7 cellular contexts compared by ENCODE assay signal in genomic region chr20:50455245-50455644, GRCh38. TPM values are rescaled to one million over a fixed set of nuclear protein-coding genes. Genes with fewer than 3 reads are reported as not detected.
DNase-seq lines count a peak whose midpoint lies in the region; ATAC-seq, FAIRE-seq and TF ChIP-seq lines count a peak whose summit lies in the region.
"Not testable (repeated sequence)": the region's sequence is repeated elsewhere in the genome, so short reads cannot be mapped to it uniquely, and the experiment has no call there.

No MANE protein-coding gene starts in this region.

- TF ChIP-seq POLR2A in A549 (IDR thresholded peaks at IDR 0.05; ENCODE audit: low read length); stomach (IDR thresholded peaks at IDR 0.05): not testable (repeated sequence)

- not testable (repeated sequence) for TF ChIP-seq RAD21 in A549 (conservative IDR thresholded peaks at IDR 0.05 in 1 of 2, IDR thresholded peaks at IDR 0.05 in 1 of 2)

- not testable (repeated sequence) for H3K4me2 ChIP-seq in A549
- H3K4me2 ChIP-seq in hepatocyte, result peak overlapping the region; percentile 18

- CTCF ChIA-PET in A549 (lab: Yijun Ruan, JAX), result interaction anchor here (0.7 to 8.1 kb wide), 11 partner anchors 8 to 271 kb away, joined by 3 to 49 read pairs (median 4); partner anchors contain the start of gene CEBPB

- not testable (repeated sequence) for H3K9me2 ChIP-seq in hepatocyte (replicated peaks; ENCODE audit: insufficient read depth)

- H3K27ac ChIP-seq in A549, result peak overlapping the region; percentile 91 to 94; a peak in 4 of 6 replicates
- peak overlapping the region; percentile 18; the same call in 1 of the 2 replicates for H3K27ac ChIP-seq in HL-60 (replicated peaks)
- peak overlapping the region; percentile 67 for H3K27ac ChIP-seq in hepatocyte
- H3K27ac ChIP-seq in lower lobe of right lung, result peak overlapping the region; percentile 65
- peak overlapping the region in 4 of 5 donors; percentile 41 to 62 (median 58) for H3K27ac ChIP-seq in stomach

- not testable (repeated sequence) for TF ChIP-seq EP300 in A549 (IDR thresholded peaks at IDR 0.05); stomach (IDR thresholded peaks at IDR 0.05)

- not testable (repeated sequence) for TF ChIP-seq CTCF in A549 (IDR thresholded peaks at IDR 0.05); HL-60 (IDR thresholded peaks at IDR 0.05; ENCODE audit: insufficient read depth, low read length); hepatocyte (IDR thresholded peaks at IDR 0.05; ENCODE audit: poor library complexity); lower lobe of right lung (IDR thresholded peaks at IDR 0.05); stomach (IDR thresholded peaks at IDR 0.05)

- not testable (repeated sequence) for H3K9me3 ChIP-seq in A549; hepatocyte (ENCODE audit: low read depth); lower lobe of right lung; stomach

- 90% methylated on average over 5 of the region's 5 CpGs for WGBS in A549 (ENCODE audit: missing lambda C conversion rate)
- 91% methylated on average over 5 of the region's 5 CpGs for WGBS in hepatocyte (ENCODE audit: low lambda C conversion rate, missing lambda C conversion rate)
- 67 to 73% (median 72%) methylated on average over 5 of the region's 5 CpGs for WGBS in stomach, 5 donors

- DNase-seq in A549 (ENCODE audit: low read depth in 1 of 2, low spot score in 1 of 2); HL-60 (ENCODE audit: low read depth in 1 of 2, low spot score in 1 of 2); activated T-cell treated with anti-CD3 and anti-CD28 coated beads, Interleukin-2, amount 50 U/mL, for 24 hours; hepatocyte (ENCODE audit: low spot score); lower lobe of right lung; stomach: not testable (repeated sequence)

- POLR2A ChIA-PET in A549 (lab: Yijun Ruan, JAX), result not testable (repeated sequence)

- not testable (repeated sequence) for ATAC-seq in A549
- peak in 1 of 2 donors; percentile 5 for ATAC-seq in lower lobe of right lung

- H3K36me3 ChIP-seq in hepatocyte (replicated peaks; ENCODE audit: insufficient read depth, low read depth); lower lobe of right lung; stomach: not testable (repeated sequence)

- H3K4me1 ChIP-seq in A549 (peaks cover 46% of the 10 kb centered on the region), hepatocyte (ENCODE audit: insufficient read depth) (peaks cover 24% of the 10 kb centered on the region), lower lobe of right lung (peaks cover 36% of the 10 kb centered on the region), stomach (peaks cover 29 to 43% (median 35%) of the 10 kb centered on the region in 4 donors)

- not testable (repeated sequence) for H3K4me3 ChIP-seq in A549; HL-60 (replicated peaks; ENCODE audit: insufficient read depth, low read length); hepatocyte; lower lobe of right lung; stomach

- not testable (repeated sequence) for H4K20me1 ChIP-seq in hepatocyte (ENCODE audit: insufficient read depth, poor library complexity, severe bottlenecking)

- not testable (repeated sequence) for H3K27ac Mint-ChIP-seq in activated T-cell treated with anti-CD3 and anti-CD28 coated beads, Interleukin-2, amount 50 U/mL, for 24 hours
- H3K27ac Mint-ChIP-seq in dendritic cell treated with granulocyte-macrophage colony-stimulating factor and Interleukin-4, amounts not matched to agents 40 ng/mL and 50 ng/mL, for 4 days, result peak overlapping the region; percentile 72

- peaks cover 14% of the 10 kb centered on the region for H3K4me1 Mint-ChIP-seq in activated T-cell treated with anti-CD3 and anti-CD28 coated beads, Interleukin-2, amount 50 U/mL, for 24 hours (ENCODE audit: low read depth)
- H3K4me1 Mint-ChIP-seq in dendritic cell treated with granulocyte-macrophage colony-stimulating factor and Interleukin-4, amounts not matched to agents 40 ng/mL and 50 ng/mL, for 4 days (ENCODE audit: low read depth), result peaks cover 69% of the 10 kb centered on the region

- intact Hi-C loops in dendritic cell treated with granulocyte-macrophage colony-stimulating factor and Interleukin-4, amounts not matched to agents 40 ng/mL and 50 ng/mL, for 4 days (cut with micrococcal nuclease); lower lobe of right lung (cut with DNase I): not testable (repeated sequence)
- intact Hi-C loops in stomach (cut with DNase I; ENCODE audit: low total_unique reads), result loop anchor here (10.0 kb wide), 1 partner anchor 60 kb away; no protein-coding TSS in a partner anchor

- H3K79me2 ChIP-seq in hepatocyte, result not testable (repeated sequence)

- not testable (repeated sequence) for H3K36me3 Mint-ChIP-seq in activated T-cell treated with anti-CD3 and anti-CD28 coated beads, Interleukin-2, amount 50 U/mL, for 24 hours (ENCODE audit: low read depth); dendritic cell treated with granulocyte-macrophage colony-stimulating factor and Interleukin-4, amounts not matched to agents 40 ng/mL and 50 ng/mL, for 4 days (ENCODE audit: low read depth)

- peak overlapping the region; percentile 15 for H3K4me3 Mint-ChIP-seq in activated T-cell treated with anti-CD3 and anti-CD28 coated beads, Interleukin-2, amount 50 U/mL, for 24 hours
- H3K4me3 Mint-ChIP-seq in dendritic cell treated with granulocyte-macrophage colony-stimulating factor and Interleukin-4, amounts not matched to agents 40 ng/mL and 50 ng/mL, for 4 days, result not testable (repeated sequence)

- H3K9me3 Mint-ChIP-seq in activated T-cell treated with anti-CD3 and anti-CD28 coated beads, Interleukin-2, amount 50 U/mL, for 24 hours; dendritic cell treated with granulocyte-macrophage colony-stimulating factor and Interleukin-4, amounts not matched to agents 40 ng/mL and 50 ng/mL, for 4 days: not testable (repeated sequence)

- not testable (repeated sequence) for FAIRE-seq in A549 (lab: Jason Lieb, UNC)

- not testable (repeated sequence) for H2AFZ ChIP-seq in hepatocyte

- H3K27me3 ChIP-seq in HL-60 (ENCODE audit: insufficient read depth, poor library complexity, severe bottlenecking); hepatocyte; lower lobe of right lung (ENCODE audit: low read depth); stomach: not testable (repeated sequence)

- H3K27me3 Mint-ChIP-seq in activated T-cell treated with anti-CD3 and anti-CD28 coated beads, Interleukin-2, amount 50 U/mL, for 24 hours, result peaks cover 29% of the 10 kb centered on the region
- peaks cover 11% of the 10 kb centered on the region for H3K27me3 Mint-ChIP-seq in dendritic cell treated with granulocyte-macrophage colony-stimulating factor and Interleukin-4, amounts not matched to agents 40 ng/mL and 50 ng/mL, for 4 days

RNA-seq across cellular contexts. Expression of gene PTPN1, which starts 54.9 kb away (rescaled TPM):
- 21.8 and 23.2 TPM in 2 replicates for polyA plus RNA-seq in A549 (2011; rRNA removed)
- polyA plus RNA-seq in A549 (2012; cell fraction: cytosol; rRNA removed), result 17.7 and 21.9 TPM in 2 replicates
- polyA plus RNA-seq in A549 (2012; cell fraction: nucleus; rRNA removed), result 22.1 and 27.5 TPM in 2 replicates
- 24.3 to 26.7 TPM (median 25.6 TPM) in 3 replicates for polyA plus RNA-seq in A549 (2017; fragmentation: RNase III; extraction: RNeasy Plus Mini Kit Qiagen cat#74134 plus additional on column Dnase treatment)
- 15.7 and 16.0 TPM in 2 replicates for polyA minus RNA-seq in A549 (2011; rRNA and poly(A)+ RNA removed)
- total RNA-seq in hepatocyte, result 28.3 and 32.1 TPM in 2 replicates
- 22.0 and 30.8 TPM in 2 replicates for polyA plus RNA-seq in hepatocyte
- 78.2 TPM for total RNA-seq in lower lobe of right lung
- 10 to 100 TPM; 13.9 to 26.8 (median 21.7) TPM for total RNA-seq in stomach
- polyA plus RNA-seq in stomach, result 10 to 100 TPM; 10.8 to 15.3 (median 13.8) TPM

Comparison
In these comparisons a context has a peak if more than half of its experiments do, and no peak if none do; other contexts are left out.
1. H3K27ac ChIP-seq: peak in every context shown above with its lines; median percentile 92 in A549; 67 in hepatocyte; 65 in lower lobe of right lung; 58 in stomach; 18 in HL-60.